8 cellular contexts compared by ENCODE assay signal in genomic region chr6:14876778-14877613, GRCh38.
DNase-seq lines count a peak whose midpoint lies in the region; ATAC-seq, FAIRE-seq and TF ChIP-seq lines count a peak whose summit lies in the region.

No MANE protein-coding gene starts in this region.

- H3K79me2 ChIP-seq in GM23248 (ENCODE audit: insufficient read depth) = no peaks in the 10 kb centered on the region

- peaks cover 23% of the 10 kb centered on the region for H3F3A ChIP-seq in GM23248 (ENCODE audit: insufficient read depth)

- H3K36me3 ChIP-seq in GM23248 (ENCODE audit: low read depth) (no peaks in the 10 kb centered on the region), body of pancreas (replicated peaks in 1 of 2; ENCODE audit: insufficient read depth in 1 of 2, low read depth in 2 of 2) (no peaks in the 10 kb centered on the region), lung (ENCODE audit: control insufficient read depth in 2 of 2, insufficient read depth in 2 of 2, low read length in 2 of 2) (no peaks in the 10 kb centered on the region), ovary (no peaks in the 10 kb centered on the region)

- in situ Hi-C loops in GM23248 (cut with MboI) = no loop called here

- no peak for TF ChIP-seq EP300 in ovary (IDR thresholded peaks at IDR 0.05)

- TF ChIP-seq CTCF in body of pancreas (IDR thresholded peaks at IDR 0.05) (no peak), lung (IDR thresholded peaks at IDR 0.05; ENCODE audit: control extremely low read depth, extremely low read depth) (no peak), ovary (IDR thresholded peaks at IDR 0.05) (no peak)

- peak overlapping the region; percentile 38 for H3K9ac ChIP-seq in GM23248

- no peaks in the 10 kb centered on the region for H3K9me2 ChIP-seq in GM23248 (ENCODE audit: insufficient read depth)

- TF ChIP-seq POLR2A in GM12891 (IDR thresholded peaks at IDR 0.05; ENCODE audit: low read depth, low read length) (no peak), body of pancreas (IDR thresholded peaks at IDR 0.05) (no peak), ovary (IDR thresholded peaks at IDR 0.05) (no peak)

- H3K9me3 ChIP-seq in GM23248 (ENCODE audit: low read depth) = no peaks in the 10 kb centered on the region
- H3K9me3 ChIP-seq in body of pancreas = no peaks in the 10 kb centered on the region
- no peaks in the 10 kb centered on the region for H3K9me3 ChIP-seq in lung (ENCODE audit: control insufficient read depth in 2 of 2, insufficient read depth in 1 of 2, low read length in 1 of 2)
- no peaks in the 10 kb centered on the region for H3K9me3 ChIP-seq in ovary

- no peak for DNase-seq in GM12891 (ENCODE audit: insufficient read length, low spot score)
- peak; percentile 86 for DNase-seq in GM23248
- peak; percentile 91 for DNase-seq in MV-4-11 (lab: John Stamatoyannopoulos, UW)
- peak in 1 of 4 donors; percentile 43 for DNase-seq in body of pancreas
- no peak for DNase-seq in lung (ENCODE audit: low spot score)
- DNase-seq in frontal cortex (ENCODE audit: low spot score in 2 of 2) = no peak
- no peak for DNase-seq in NCI-H2227 treated with DMSO at 0.1 percent for 48 hours (lab: John Stamatoyannopoulos, UW)
- DNase-seq in ovary = no peak

- intact Hi-C loops in body of pancreas (cut with DNase I) (no loop called here), ovary (cut with DNase I) (no loop called here)

- ATAC-seq in body of pancreas (peak; percentile 27), lung (ENCODE audit: insufficient read depth, low FRiP score) (peak; percentile 63)

- H3K27ac ChIP-seq in GM23248 (peak overlapping the region; percentile 67), body of pancreas (peak overlapping the region in 2 of 4 donors; percentile 16 to 60), lung (ENCODE audit: low read depth in 1 of 2, low read length in 1 of 2) (peak overlapping the region; percentile 50 to 91), ovary (no peak overlapping the region)

- peak overlapping the region; percentile 63 for H3K4me2 ChIP-seq in GM23248 (ENCODE audit: unreplicated experiment)

- H4K20me1 ChIP-seq in GM23248 (ENCODE audit: insufficient read depth) = no peaks in the 10 kb centered on the region

- H3K27me3 ChIP-seq in GM23248 (replicated peaks; ENCODE audit: insufficient read depth) = no peaks in the 10 kb centered on the region
- no peaks in the 10 kb centered on the region for H3K27me3 ChIP-seq in body of pancreas
- no peaks in the 10 kb centered on the region for H3K27me3 ChIP-seq in lung (ENCODE audit: control insufficient read depth, insufficient read depth)
- H3K27me3 ChIP-seq in ovary = no peaks in the 10 kb centered on the region

- WGBS in GM23248 (ENCODE audit: low coverage in 1 of 2, low lambda C conversion rate in 2 of 2, missing lambda C conversion rate in 2 of 2), 2 experiments = 31 to 42% methylated on average over 11 of the region's 11 CpGs
- WGBS in body of pancreas, 2 donors = 56 to 75% methylated on average over 11 of the region's 11 CpGs
- WGBS in lung, 2 donors = 34 to 46% methylated on average over 11 of the region's 11 CpGs
- WGBS in ovary, 3 donors = 68 to 77% (median 73%) methylated on average over 11 of the region's 11 CpGs

- peaks cover 26% of the 10 kb centered on the region for H3K4me1 ChIP-seq in GM23248 (ENCODE audit: insufficient read depth)
- no peaks in the 10 kb centered on the region for H3K4me1 ChIP-seq in body of pancreas
- H3K4me1 ChIP-seq in lung (ENCODE audit: control insufficient read depth in 2 of 2, insufficient read depth in 2 of 2, low read length in 2 of 2) = peaks cover 0 to 16% of the 10 kb centered on the region in 2 donors
- no peaks in the 10 kb centered on the region for H3K4me1 ChIP-seq in ovary (ENCODE audit: insufficient read depth)

- FAIRE-seq in GM12891 (lab: Jason Lieb, UNC) = peak; percentile 87
- FAIRE-seq in frontal cortex (lab: Jason Lieb, UNC) = no peak

- H2AFZ ChIP-seq in GM23248 = peak overlapping the region; percentile 71

- H3K4me3 ChIP-seq in GM23248 (peak overlapping the region; percentile 30), body of pancreas (no peak overlapping the region), lung (no peak overlapping the region), ovary (no peak overlapping the region)

TF ChIP-seq in GM12891, 5 proteins besides CTCF, POLR2A, EP300 and RAD21:
- TF ChIP-seq POU2F2 (IDR thresholded peaks at IDR 0.05; ENCODE audit: low read depth, low read length) = peak; percentile 86
- peak; percentile 40 for TF ChIP-seq PAX5 (IDR thresholded peaks at IDR 0.05; ENCODE audit: insufficient read depth, low read length, severe bottlenecking)
- TF ChIP-seq TAF1 (IDR thresholded peaks at IDR 0.05; ENCODE audit: low read depth, low read length) = no peak
- peak; percentile 69 for TF ChIP-seq SPI1 (IDR thresholded peaks at IDR 0.05; ENCODE audit: low read depth, low read length)
TF ChIP-seq in GM12891: peak in this region for 3.

Comparison
In these comparisons a context has a peak if more than half of its experiments do, and no peak if none do; other contexts are left out.
1. DNase-seq: peak in GM23248 (single experiment) and MV-4-11 (single experiment); none in GM12891 (single experiment), lung (single experiment), frontal cortex (0 of 2), NCI-H2227 treated with DMSO at 0.1 percent for 48 hours (single experiment) and ovary (0 of 5).
2. H3K27ac ChIP-seq: peak in GM23248 (single experiment) and lung (2 of 2); none in ovary (0 of 2).